In genomic region chr1:109912873-109913272, GRCh38 we compare ENCODE assay signal across 10 cellular contexts. TPM values are rescaled to one million over a fixed set of nuclear protein-coding genes. Genes with fewer than 3 reads are reported as not detected.
A peak's percentile ranks its signal among the peaks of the same experiment; 100 is the strongest.
DNase-seq lines count a peak whose midpoint lies in the region; ATAC-seq and TF ChIP-seq lines count a peak whose summit lies in the region.
"Had no signal": no experiment of that assay in that cellular context is flagged by ENCODE, and none has a peak within 500 bp of the region (broad histone marks: within the 10 kb centered on the region; RNA-seq: fewer than 3 reads in every experiment).

No MANE protein-coding gene starts in this region.

- H3K36me3 ChIP-seq in PC-9 (ENCODE audit: low read depth) (peaks cover 39% of the 10 kb centered on the region), endodermal cell (ENCODE audit: control insufficient read depth, insufficient read depth, low read length) (no peaks in the 10 kb centered on the region), neural progenitor cell (no peaks in the 10 kb centered on the region)

- peaks cover 44% of the 10 kb centered on the region for H3K4me1 ChIP-seq in PC-9 (replicated peaks; ENCODE audit: insufficient read depth)
- peaks cover 5% of the 10 kb centered on the region for H3K4me1 ChIP-seq in endodermal cell (ENCODE audit: control insufficient read depth, insufficient read depth, low read length)
- peaks cover 25% of the 10 kb centered on the region for H3K4me1 ChIP-seq in neural progenitor cell

- no peaks in the 10 kb centered on the region for H3K9me2 ChIP-seq in PC-9 (ENCODE audit: insufficient read depth)

- ATAC-seq in GM18517 (IDR thresholded peaks at IDR 0.05; ENCODE audit: unreplicated experiment): no peak
- ATAC-seq in HG02588 (IDR thresholded peaks at IDR 0.05; ENCODE audit: unreplicated experiment): no peak

- H3K4me3 ChIP-seq in AG04450 (ENCODE audit: low read depth, low read length) (peak overlapping the region; percentile 98), PC-9 (peak overlapping the region; percentile 98; the same call in 1 of the 2 replicates), endodermal cell (ENCODE audit: low read length) (no peak overlapping the region), neural progenitor cell (no peak overlapping the region)

- peaks cover 15% of the 10 kb centered on the region for H3K4me1 Mint-ChIP-seq in endodermal cell
- H3K4me1 Mint-ChIP-seq in neural progenitor cell: peaks cover 29% of the 10 kb centered on the region

- BruUV-seq in PC-9 (replicated peaks; lab: Mats Ljungman, UMichigan): no TSS peak

- H3F3A ChIP-seq in PC-9 (ENCODE audit: insufficient read depth, low read depth): peaks cover 18% of the 10 kb centered on the region; the same call in 1 of the 2 replicates
- H3F3A ChIP-seq in neural progenitor cell (ENCODE audit: low read depth): peaks cover 5% of the 10 kb centered on the region

- H3K27me3 Mint-ChIP-seq in endodermal cell (ENCODE audit: insufficient read depth) (peaks cover 78% of the 10 kb centered on the region), neural progenitor cell (ENCODE audit: insufficient read depth, low read depth) (peaks cover 16% of the 10 kb centered on the region)

- H3K27me3 ChIP-seq in AG04450 (ENCODE audit: control insufficient read depth, insufficient read depth, low read length): no peaks in the 10 kb centered on the region
- H3K27me3 ChIP-seq in PC-9 (ENCODE audit: insufficient read depth, low read depth): no peaks in the 10 kb centered on the region
- H3K27me3 ChIP-seq in endodermal cell (ENCODE audit: control insufficient read depth, insufficient read depth, low read length, poor library complexity, severe bottlenecking): peaks cover 38% of the 10 kb centered on the region
- peaks cover 47% of the 10 kb centered on the region for H3K27me3 ChIP-seq in neural progenitor cell

- no peak overlapping the region for H3K27ac Mint-ChIP-seq in endodermal cell
- no peak overlapping the region for H3K27ac Mint-ChIP-seq in neural progenitor cell

- WGBS in endodermal cell (ENCODE audit: insufficient coverage in 1 of 2, insufficient read length in 1 of 2), 2 experiments: 84% methylated on average over 1 of the region's 1 CpG; no CpG with 5 or more reads in 1 of the 2 experiments

- no peaks in the 10 kb centered on the region for H3K9me3 Mint-ChIP-seq in endodermal cell
- no peaks in the 10 kb centered on the region for H3K9me3 Mint-ChIP-seq in neural progenitor cell

- H3K36me3 Mint-ChIP-seq in endodermal cell (ENCODE audit: low read depth) (no peaks in the 10 kb centered on the region), neural progenitor cell (peaks cover 7% of the 10 kb centered on the region)

- H4K20me1 ChIP-seq in PC-9 (ENCODE audit: insufficient read depth) (0 out of 2 replicates have a peak, but pooled peaks cover 14% of the 10 kb centered on the region), neural progenitor cell (ENCODE audit: low read depth) (no peaks in the 10 kb centered on the region)

- DNase-seq in AG04450 (ENCODE audit: low read depth, low spot score) (no peak), PC-9 (no peak), endodermal cell (peak; percentile 43), neural progenitor cell (ENCODE audit: low spot score) (no peak), HT-29 (ENCODE audit: low spot score) (no peak), NCI-H2227 (lab: John Stamatoyannopoulos, UW; ENCODE audit: unreplicated experiment) (no peak)
- DNase-seq: activated gamma-delta T cell, Kasumi-1 had no signal

- intact Hi-C loops in PC-9 (cut with micrococcal nuclease; ENCODE audit: unreplicated experiment): loop anchor here (5.0 kb wide), 1 partner anchor 121 kb away; no protein-coding TSS in a partner anchor

- H3K9ac ChIP-seq in endodermal cell (ENCODE audit: extremely low read depth, low read length, poor library complexity, severe bottlenecking) (no peak overlapping the region), neural progenitor cell (no peak overlapping the region)

- H3K4me3 Mint-ChIP-seq in endodermal cell: no peak overlapping the region
- H3K4me3 Mint-ChIP-seq in neural progenitor cell: peak overlapping the region; percentile 9

- no peak overlapping the region for H2AFZ ChIP-seq in PC-9
- H2AFZ ChIP-seq in neural progenitor cell (replicated peaks): no peak overlapping the region

- TF ChIP-seq CTCF in AG04450 (IDR thresholded peaks at IDR 0.05; ENCODE audit: low read depth, low read length): no peak
- no peak for TF ChIP-seq CTCF in PC-9 (conservative IDR thresholded peaks at IDR 0.05)
- no peak for TF ChIP-seq CTCF in endodermal cell (conservative IDR thresholded peaks at IDR 0.05)
- no peak for TF ChIP-seq CTCF in neural progenitor cell (IDR thresholded peaks at IDR 0.05)

- H3K9me3 ChIP-seq in AG04450 (ENCODE audit: control insufficient read depth, insufficient read depth, low read length): peaks cover 2% of the 10 kb centered on the region; the same call in 1 of the 2 replicates
- no peaks in the 10 kb centered on the region for H3K9me3 ChIP-seq in PC-9 (ENCODE audit: insufficient read depth, low read depth)
- no peaks in the 10 kb centered on the region for H3K9me3 ChIP-seq in endodermal cell (ENCODE audit: control insufficient read depth, low read length)
- no peaks in the 10 kb centered on the region for H3K9me3 ChIP-seq in neural progenitor cell (ENCODE audit: low read depth)

- CTCF ChIA-PET in AG04450 (lab: Charles Lee): interaction anchor here (0.6 kb wide), 1 partner anchor 90 kb away, joined by 3 read pairs; no protein-coding TSS in a partner anchor
- CTCF ChIA-PET in PC-9 (lab: Charles Lee): no interaction called here

- POLR2A ChIA-PET in AG04450 (lab: Yijun Ruan, JAX): no interaction called here
- POLR2A ChIA-PET in PC-9 (lab: Charles Lee; ENCODE audit: unreplicated experiment): interaction anchor here (0.7 kb wide), 1 partner anchor 316 kb away, joined by 3 read pairs; no protein-coding TSS in a partner anchor

- peaks cover 69% of the 10 kb centered on the region for H3K79me2 ChIP-seq in PC-9 (ENCODE audit: low read depth)
- no peaks in the 10 kb centered on the region for H3K79me2 ChIP-seq in neural progenitor cell (ENCODE audit: low read depth)

- H3K27ac ChIP-seq in AG04450 (ENCODE audit: low read depth, low read length): no peak overlapping the region
- no peak overlapping the region for H3K27ac ChIP-seq in PC-9
- no peak overlapping the region for H3K27ac ChIP-seq in endodermal cell (ENCODE audit: low read depth, low read length)
- H3K27ac ChIP-seq in neural progenitor cell: no peak overlapping the region

- H3K4me2 ChIP-seq in PC-9 (peak overlapping the region; percentile 98), neural progenitor cell (no peak overlapping the region)

RNA-seq across cellular contexts. Expression of gene CSF1, which starts 2.2 kb away (rescaled TPM):
- polyA plus RNA-seq in AG04450 (2011; rRNA removed): 70.1 and 84.1 TPM in 2 replicates
- 45.9 and 52.7 TPM in 2 replicates for polyA minus RNA-seq in AG04450 (2011; rRNA and poly(A)+ RNA removed)
- total RNA-seq in PC-9 (2021) (29.8 and 35.2 TPM in 2 replicates), endodermal cell (1 to 10 TPM; 1.0 to 2.1 TPM), neural progenitor cell (ENCODE audit: low replicate concordance) (2.7 and 5.0 TPM in 2 replicates)
- polyA plus RNA-seq in endodermal cell (2013, experiment 1 of 2): 8.3 TPM
- 7.3 TPM for polyA plus RNA-seq in endodermal cell (2013, experiment 2 of 2)
- 0.68 and 5.4 TPM in 2 replicates for total RNA-seq in HT-29 (2014; rRNA removed; shearing (Covaris generic))

Comparison
In these comparisons a context has a peak if more than half of its experiments do, and no peak if none do; other contexts are left out.
1. H3K4me3 ChIP-seq: peak in AG04450 (single experiment) and PC-9 (single experiment); none in endodermal cell (single experiment) and neural progenitor cell (single experiment).